1 cellular context compared by ENCODE assay signal in the genomic region with DNA sequence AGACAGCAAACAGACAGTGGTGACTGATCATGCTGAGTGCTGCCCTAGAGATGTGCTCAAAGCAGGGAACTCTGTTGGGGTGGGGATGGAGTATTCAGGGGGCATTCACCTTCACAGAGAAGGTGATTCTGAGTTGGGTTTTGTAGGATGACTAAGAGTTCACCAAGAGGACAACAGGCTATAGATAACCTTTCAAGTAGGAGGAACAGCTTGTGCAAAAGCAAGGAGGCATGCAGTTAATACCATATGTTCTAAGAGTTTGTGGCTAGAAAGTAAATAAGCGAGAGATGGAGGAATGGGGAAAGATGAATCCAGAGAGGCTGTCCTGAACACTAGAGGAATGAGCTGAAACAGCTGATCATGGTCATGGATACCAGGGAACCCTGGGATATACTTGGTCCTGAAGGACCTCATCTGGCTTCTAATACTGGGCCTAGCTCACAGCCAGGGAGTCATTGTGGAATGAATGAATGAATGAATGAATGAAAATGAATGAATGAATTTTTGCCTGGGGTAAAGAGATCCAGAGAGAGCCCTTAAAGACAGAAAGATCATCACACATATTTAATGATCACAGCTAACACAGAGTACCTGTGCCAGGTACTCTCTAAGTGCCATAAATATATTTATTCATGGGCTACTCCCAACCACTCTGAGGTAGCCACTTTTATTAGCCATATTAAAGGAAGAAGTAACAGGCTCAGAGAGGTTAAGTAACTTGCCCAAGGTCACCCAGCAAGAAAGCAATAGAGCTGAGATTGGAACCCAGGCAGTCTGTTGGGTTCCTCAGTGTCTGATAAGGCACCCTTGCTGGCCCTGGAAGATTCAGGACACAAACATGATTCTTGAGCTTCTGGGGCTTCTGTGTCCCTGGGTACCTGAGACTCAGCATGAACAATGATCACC.
TF ChIP-seq lines count a peak whose summit lies in the region.

No MANE protein-coding gene starts in this region.

TF ChIP-seq in SK-N-SH, 30 proteins besides CTCF, POLR2A, EP300 and RAD21 (continued from another document):
- TF ChIP-seq REST (IDR thresholded peaks at IDR 0.05; ENCODE audit: low read depth, low read length) (no peak), GATA2 (CRISPR knock-in tag; IDR thresholded peaks at IDR 0.05) (no peak), TAF1 (IDR thresholded peaks at IDR 0.05; ENCODE audit: borderline replicate concordance, low read depth, low read length) (no peak), RXRA (IDR thresholded peaks at IDR 0.05; ENCODE audit: borderline replicate concordance, low read depth) (no peak), SMC3 (IDR thresholded peaks at IDR 0.05; ENCODE audit: low read depth, low read length) (no peak), YY1 (IDR thresholded peaks at IDR 0.05; ENCODE audit: low read depth) (no peak)
- TF ChIP-seq, protein P1, sequence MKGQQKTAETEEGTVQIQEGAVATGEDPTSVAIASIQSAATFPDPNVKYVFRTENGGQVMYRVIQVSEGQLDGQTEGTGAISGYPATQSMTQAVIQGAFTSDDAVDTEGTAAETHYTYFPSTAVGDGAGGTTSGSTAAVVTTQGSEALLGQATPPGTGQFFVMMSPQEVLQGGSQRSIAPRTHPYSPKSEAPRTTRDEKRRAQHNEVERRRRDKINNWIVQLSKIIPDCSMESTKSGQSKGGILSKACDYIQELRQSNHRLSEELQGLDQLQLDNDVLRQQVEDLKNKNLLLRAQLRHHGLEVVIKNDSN (IDR thresholded peaks at IDR 0.05; ENCODE audit: borderline replicate concordance, low read depth), result no peak
